In the genomic region with DNA sequence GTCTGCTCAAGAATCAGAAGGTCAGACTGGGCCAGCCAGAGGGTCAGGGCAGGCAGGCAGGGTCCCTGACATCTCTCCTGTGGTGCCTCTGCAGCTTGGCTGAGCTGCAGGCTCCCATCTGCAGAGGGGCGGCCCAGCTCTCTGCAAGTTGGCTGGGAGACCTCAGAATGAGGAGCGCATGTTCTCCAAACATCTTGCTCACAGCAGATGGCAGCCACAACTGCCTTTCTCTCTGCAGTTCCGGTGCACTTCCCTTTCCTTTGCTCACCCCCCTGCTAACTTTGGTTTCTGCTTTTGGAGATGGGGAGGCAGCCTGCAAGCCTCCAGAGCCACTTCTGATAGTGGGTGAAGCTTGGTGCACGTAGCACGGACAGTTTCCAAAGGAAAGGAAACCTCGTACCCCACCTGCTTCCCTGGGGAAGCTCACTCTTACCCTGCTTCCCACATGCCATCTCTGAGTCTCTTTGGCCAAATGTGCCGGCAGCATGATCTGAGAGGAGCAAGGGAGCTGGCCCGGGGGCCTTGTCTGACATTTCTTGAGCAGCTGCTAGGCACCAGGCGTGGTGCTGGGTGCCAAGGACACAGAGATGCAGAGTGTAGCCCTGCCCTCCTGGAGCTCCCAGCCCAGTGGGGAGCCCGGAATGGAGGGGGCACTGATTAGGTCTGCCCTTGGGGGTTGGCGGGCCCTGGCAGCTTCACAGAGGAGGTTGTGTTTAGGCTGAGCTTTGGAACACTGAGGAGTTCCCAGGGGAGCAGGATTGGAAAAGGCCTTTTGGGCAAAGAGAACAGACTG, we compare ENCODE assay signal across 11 cellular contexts. TPM values are rescaled to one million over a fixed set of nuclear protein-coding genes. Genes with fewer than 3 reads are reported as not detected.
DNase-seq lines count a peak whose midpoint lies in the region; ATAC-seq and TF ChIP-seq lines count a peak whose summit lies in the region.
"Had no signal": no experiment of that assay in that cellular context is flagged by ENCODE, and none has a peak within 500 bp of the region (broad histone marks: within the 10 kb centered on the region; RNA-seq: fewer than 3 reads in every experiment).

No MANE protein-coding gene starts in this region.

- no peaks in the 10 kb centered on the region for H3K36me3 Mint-ChIP-seq in type B pancreatic cell

- H3K27ac ChIP-seq in heart left ventricle (peak overlapping the region in 10 of 12 donors; percentile 25 to 87 (median 66)), RWPE1 (peak overlapping the region; percentile 96), right cardiac atrium (ENCODE audit: low read length) (peak overlapping the region; percentile 40)

- no peak for TF ChIP-seq POLR2A in heart left ventricle (IDR thresholded peaks at IDR 0.05)

- peak overlapping the region; percentile 18 for H3K27ac Mint-ChIP-seq in type B pancreatic cell

- no peak overlapping the region for H3K4me3 Mint-ChIP-seq in type B pancreatic cell
- H3K4me3 Mint-ChIP-seq: activated T-cell treated with anti-CD3 and anti-CD28 coated beads, Interleukin-2, amount 50 U/mL, for 4 hours had no signal

- CTCF ChIA-PET in RWPE1 (lab: Yijun Ruan, JAX) = interaction anchor here (0.6 to 3.3 kb wide), 2 partner anchors 35 to 410 kb away, joined by 3 to 13 read pairs; no protein-coding TSS in a partner anchor

- POLR2A ChIA-PET in RWPE1 (lab: Yijun Ruan, JAX; ENCODE audit: low non-redundant PET) = no interaction called here

- DNase-seq in heart left ventricle = no peak
- DNase-seq in cardiac septum (ENCODE audit: low spot score) = no peak
- no peak for DNase-seq in RWPE1 (ENCODE audit: low spot score)
- DNase-seq in right cardiac atrium = peak in 2 of 3 donors; percentile 65 to 73
- no peak for DNase-seq in type B pancreatic cell (ENCODE audit: extremely low spot score, unreplicated experiment)
- DNase-seq in NCI-H187 (lab: John Stamatoyannopoulos, UW) = no peak
- no peak for DNase-seq in activated CD4-positive, alpha-beta T cell treated with anti-CD3 and anti-CD28 coated beads for 48 hours
- DNase-seq: activated T-cell treated with anti-CD3 and anti-CD28 coated beads, Interleukin-2, amount 50 U/mL, for 4 hours; small intestine; stimulated activated naive CD8-positive, alpha-beta T cell treated with anti-CD3 and anti-CD28 coated beads, Interleukin-15, Interleukin-2, amounts not matched to agents 100 U/mL and 50 U/mL, for 24 hours had no signal

- no peaks in the 10 kb centered on the region for H3K36me3 ChIP-seq in heart left ventricle

- WGBS in heart left ventricle, 4 donors = 49 to 68% (median 56%) methylated on average over 10 to 11 of the region's 11 CpGs
- WGBS in right cardiac atrium = 44% methylated on average over 11 of the region's 11 CpGs

- no peak for TF ChIP-seq CTCF in heart left ventricle (IDR thresholded peaks at IDR 0.05)
- TF ChIP-seq CTCF in RWPE1 (conservative IDR thresholded peaks at IDR 0.05; ENCODE audit: low read depth) = no peak
- TF ChIP-seq CTCF in type B pancreatic cell (conservative IDR thresholded peaks at IDR 0.05) = no peak

- H3K4me1 Mint-ChIP-seq in type B pancreatic cell (ENCODE audit: unreplicated experiment) = peaks cover 35% of the 10 kb centered on the region

- H3K9me3 Mint-ChIP-seq in type B pancreatic cell = no peaks in the 10 kb centered on the region
- H3K9me3 Mint-ChIP-seq: activated T-cell treated with anti-CD3 and anti-CD28 coated beads, Interleukin-2, amount 50 U/mL, for 4 hours had no signal

- no peaks in the 10 kb centered on the region for H3K27me3 Mint-ChIP-seq in type B pancreatic cell

- H3K27me3 ChIP-seq in heart left ventricle = no peaks in the 10 kb centered on the region
- H3K27me3 ChIP-seq in right cardiac atrium (ENCODE audit: control insufficient read depth, insufficient read depth) = no peaks in the 10 kb centered on the region

- H3K4me1 ChIP-seq in heart left ventricle = peaks cover 10 to 94% (median 75%) of the 10 kb centered on the region in 12 donors
- H3K4me1 ChIP-seq in right cardiac atrium (ENCODE audit: control insufficient read depth, insufficient read depth, low read length) = peaks cover 45% of the 10 kb centered on the region

- H3K4me3 ChIP-seq in heart left ventricle (no peak overlapping the region), right cardiac atrium (ENCODE audit: low read length) (no peak overlapping the region)

- intact Hi-C loops in heart left ventricle (cut with DNase I) (no loop called here), cardiac septum (cut with DNase I) (loop anchor here (5.0 kb wide), 1 partner anchor 34 kb away; no protein-coding TSS in a partner anchor), right cardiac atrium (cut with DNase I) (no loop called here)

- H3K9me3 ChIP-seq in heart left ventricle = no peaks in the 10 kb centered on the region
- no peaks in the 10 kb centered on the region for H3K9me3 ChIP-seq in right cardiac atrium (ENCODE audit: control insufficient read depth, low read length)

- ATAC-seq in heart left ventricle = no peak
- no peak for ATAC-seq in right cardiac atrium
- no peak for ATAC-seq in GM21360 (IDR thresholded peaks at IDR 0.05; ENCODE audit: unreplicated experiment)
- ATAC-seq: activated T-cell treated with anti-CD3 and anti-CD28 coated beads, Interleukin-2, amount 50 U/mL, for 4 hours; stimulated activated naive CD8-positive, alpha-beta T cell treated with anti-CD3 and anti-CD28 coated beads, Interleukin-15, Interleukin-2, amounts not matched to agents 100 U/mL and 50 U/mL, for 24 hours had no signal

RNA-seq across cellular contexts. Expression of a gene that starts 18.2 kb away (rescaled TPM):
- total RNA-seq in heart left ventricle (1 to 10 TPM; 2.4 to 5.6 (median 3.8) TPM), cardiac septum (3.3 TPM), right cardiac atrium (1 to 10 TPM; 4.1 to 7.2 (median 6.1) TPM), type B pancreatic cell (ENCODE audit: low replicate concordance) (5.5 and 7.8 TPM in 2 replicates)
- polyA plus RNA-seq in heart left ventricle (1 to 10 TPM; 2.2 to 3.3 TPM), right cardiac atrium (3.7 TPM)

RNA-seq across cellular contexts. Expression of a gene that starts 54.1 kb away (rescaled TPM):
- total RNA-seq in heart left ventricle (10 to 100 TPM in 1 of 9 donors, under 1 TPM in 6, not detected in 2; 0.20 to 41.2 (median 0.32) TPM), cardiac septum (0.27 TPM), right cardiac atrium (1 to 10 TPM in 3 of 4 donors, under 1 TPM in 1; 0.62 to 1.9 (median 1.4) TPM), type B pancreatic cell (ENCODE audit: low replicate concordance) (29.6 and 62.1 TPM in 2 replicates)
- polyA plus RNA-seq in heart left ventricle (under 1 TPM; 0.11 to 0.18 TPM), right cardiac atrium (0.70 TPM)

Comparison
In these comparisons a context has a peak if more than half of its experiments do, and no peak if none do; other contexts are left out.
1. DNase-seq: peak in right cardiac atrium (2 of 3); none in heart left ventricle (0 of 5), cardiac septum (single experiment), RWPE1 (single experiment), type B pancreatic cell (single experiment), NCI-H187 (0 of 2) and activated CD4-positive, alpha-beta T cell treated with anti-CD3 and anti-CD28 coated beads for 48 hours (single experiment).
2. H3K27ac ChIP-seq: peak in every context shown above with its lines; median percentile 96 in RWPE1; 66 in heart left ventricle; 40 in right cardiac atrium.